ENCODE assay signal across 8 cellular contexts in genomic region chr5:88660326-88660946, GRCh38.
DNase-seq lines count a peak whose midpoint lies in the region; ATAC-seq and TF ChIP-seq lines count a peak whose summit lies in the region.

No MANE protein-coding gene starts in this region.

- H3K9ac ChIP-seq in HUES6 (ENCODE audit: low read length) = no peak overlapping the region

- ATAC-seq in GM21529 (IDR thresholded peaks at IDR 0.05; ENCODE audit: unreplicated experiment) = peak; percentile 37

- no peak for TF ChIP-seq CTCF in WI38 (IDR thresholded peaks at IDR 0.05; ENCODE audit: low read depth, low read length)

- H3K27ac ChIP-seq in HUES6 (ENCODE audit: low read depth, low read length) = no peak overlapping the region
- H3K27ac ChIP-seq in thymus (ENCODE audit: low read depth) = no peak overlapping the region

- H3K36me3 ChIP-seq in HUES6 (ENCODE audit: control insufficient read depth, insufficient read depth, low read length) (no peaks in the 10 kb centered on the region), thymus (ENCODE audit: control insufficient read depth, insufficient read depth) (no peaks in the 10 kb centered on the region)

- DNase-seq in DMS153 (lab: John Stamatoyannopoulos, UW) = peak; percentile 42
- no peak for DNase-seq in DMS153 treated with DMSO at 0.1 percent for 48 hours (lab: John Stamatoyannopoulos, UW; ENCODE audit: unreplicated experiment)
- DNase-seq in UCSD-AML1 (lab: John Stamatoyannopoulos, UW; ENCODE audit: unreplicated experiment) = no peak

- 5% methylated on average over 41 of the region's 41 CpGs for WGBS in thymus

- H3K4me1 ChIP-seq in HUES6 (ENCODE audit: control insufficient read depth, insufficient read depth, low read length) (peaks cover 41% of the 10 kb centered on the region), thymus (ENCODE audit: control insufficient read depth, insufficient read depth, low read length) (no peaks in the 10 kb centered on the region)

- H3K4me3 ChIP-seq in HUES6 (ENCODE audit: low read depth, low read length) (peak overlapping the region; percentile 45), WI38 (ENCODE audit: low read depth, low read length) (peak overlapping the region; percentile 57), iPS-18c (ENCODE audit: insufficient read depth, low read depth, low read length) (peak overlapping the region; percentile 34; the same call in 1 of the 2 replicates), thymus (ENCODE audit: low read length) (peak overlapping the region; percentile 30)

- H3K9me3 ChIP-seq in HUES6 (ENCODE audit: control insufficient read depth, insufficient read depth, low read depth, low read length) (no peaks in the 10 kb centered on the region), iPS-18c (ENCODE audit: control insufficient read depth, insufficient read depth, low read length) (no peaks in the 10 kb centered on the region), thymus (ENCODE audit: control insufficient read depth) (no peaks in the 10 kb centered on the region)

- H3K27me3 ChIP-seq in HUES6 (ENCODE audit: control insufficient read depth, insufficient read depth, low read length) = peaks cover 77% of the 10 kb centered on the region
- H3K27me3 ChIP-seq in thymus (ENCODE audit: control insufficient read depth, insufficient read depth) = peaks cover 33% of the 10 kb centered on the region
